Comparison of ENCODE assay signal across 20 cellular contexts in genomic region chr4:148874331-148874730, GRCh38.
A peak's percentile ranks its signal among the peaks of the same experiment; 100 is the strongest.
DNase-seq lines count a peak whose midpoint lies in the region; ATAC-seq, FAIRE-seq and TF ChIP-seq lines count a peak whose summit lies in the region.
"Had no signal": no experiment of that assay in that cellular context is flagged by ENCODE, and none has a peak within 500 bp of the region (broad histone marks: within the 10 kb centered on the region; RNA-seq: fewer than 3 reads in every experiment).

No MANE protein-coding gene starts in this region.

- in situ Hi-C loops in GM12878 (cut with MboI): no loop called here
- in situ Hi-C loops in mammary epithelial cell (cut with MboI; ENCODE audit: low sequenced_read_pairs in 2 of 2): no loop called here

- H4K20me1 ChIP-seq in GM12878 (ENCODE audit: control insufficient read depth, insufficient read depth) (no peaks in the 10 kb centered on the region), mammary epithelial cell (ENCODE audit: insufficient read depth, low read length) (no peaks in the 10 kb centered on the region)

- POLR2A ChIA-PET in GM12878 (lab: Charles Lee): no interaction called here

- intact Hi-C loops in GM12878 (cut with micrococcal nuclease; ENCODE audit: unreplicated experiment) (no loop called here), right lobe of liver (cut with DNase I) (no loop called here), mammary epithelial cell (cut with micrococcal nuclease) (loop anchor here (5.0 kb wide), 1 partner anchor 432 kb away; the partner anchor contains the start of gene NR3C2)

- 0 out of 2 replicates have a peak, but pooled peaks have one; percentile 5 for TF ChIP-seq RAD21 in GM12878 (IDR thresholded peaks at IDR 0.05; ENCODE audit: insufficient read depth, low read depth, low read length)

- TF ChIP-seq EP300 in GM12878 (IDR thresholded peaks at IDR 0.05; ENCODE audit: borderline replicate concordance in 1 of 2, control insufficient read depth in 1 of 2, low read depth in 2 of 2, low read length in 2 of 2): no peak

- RAD21 ChIA-PET in GM12878 (lab: Charles Lee; ENCODE audit: unreplicated experiment): no interaction called here

- H3K4me1 ChIP-seq in GM12878 (ENCODE audit: control insufficient read depth, insufficient read depth, low read length) (no peaks in the 10 kb centered on the region), right lobe of liver (no peaks in the 10 kb centered on the region), mammary epithelial cell (ENCODE audit: insufficient read depth, low read length) (no peaks in the 10 kb centered on the region)
- H3K4me1 ChIP-seq: gastrocnemius medialis, SJCRH30 had no signal

- TF ChIP-seq POLR2A in GM12878 (IDR thresholded peaks at IDR 0.05; ENCODE audit: low read depth, low read length) (no peak), right lobe of liver (IDR thresholded peaks at IDR 0.05) (no peak)

- BruUV-seq in GM12878 (replicated peaks; lab: Mats Ljungman, UMichigan) (no TSS peak), mammary epithelial cell (replicated peaks; lab: Mats Ljungman, UMichigan) (no TSS peak)

- H3K9ac ChIP-seq in GM12878 (ENCODE audit: control insufficient read depth, insufficient read depth, low read length) (no peak overlapping the region), mammary epithelial cell (ENCODE audit: insufficient read depth, low read length) (no peak overlapping the region)

- H3K4me2 ChIP-seq in GM12878 (ENCODE audit: control insufficient read depth, insufficient read depth): no peak overlapping the region
- H3K4me2 ChIP-seq in mammary epithelial cell (ENCODE audit: insufficient read depth, low read depth, low read length): no peak overlapping the region

- CTCF ChIA-PET in GM12878 (lab: Yijun Ruan, JAX): no interaction called here
- CTCF ChIA-PET in mammary epithelial cell (lab: Charles Lee; ENCODE audit: low non-redundant PET): no interaction called here

- WGBS in GM12878 (ENCODE audit: insufficient coverage, insufficient replicate concordance, low lambda C conversion rate, missing lambda C conversion rate): 6% methylated on average over 2 of the region's 2 CpGs
- 9% methylated on average over 2 of the region's 2 CpGs for WGBS in right lobe of liver (ENCODE audit: insufficient coverage, low coverage, low lambda C conversion rate, missing lambda C conversion rate)
- WGBS in mammary epithelial cell (ENCODE audit: low coverage, missing lambda C conversion rate): 67% methylated on average over 2 of the region's 2 CpGs

- no peaks in the 10 kb centered on the region for H3K9me3 ChIP-seq in GM12878 (replicated peaks; ENCODE audit: control insufficient read depth, insufficient read depth, low read length)
- no peaks in the 10 kb centered on the region for H3K9me3 ChIP-seq in right lobe of liver
- H3K9me3 ChIP-seq in mammary epithelial cell (replicated peaks; ENCODE audit: insufficient read depth, low read length): no peaks in the 10 kb centered on the region
- H3K9me3 ChIP-seq: gastrocnemius medialis, neutrophil, SJCRH30, thyroid gland had no signal

- SMC1A ChIA-PET in GM12878 (lab: Charles Lee; ENCODE audit: uncharacterized antibody, unreplicated experiment): no interaction called here

- no peak overlapping the region for H2AFZ ChIP-seq in GM12878 (ENCODE audit: control insufficient read depth, low read depth, low read length)
- H2AFZ ChIP-seq in mammary epithelial cell (ENCODE audit: low read depth, low read length): no peak overlapping the region

- H3K36me3 ChIP-seq in GM12878 (ENCODE audit: control insufficient read depth in 2 of 2, insufficient read depth in 2 of 2, low read length in 1 of 2) (no peaks in the 10 kb centered on the region), right lobe of liver (no peaks in the 10 kb centered on the region), mammary epithelial cell (ENCODE audit: insufficient read depth, low read length) (no peaks in the 10 kb centered on the region)
- H3K36me3 ChIP-seq: gastrocnemius medialis, neutrophil, SJCRH30, thyroid gland had no signal

- TF ChIP-seq CTCF in GM12878 (IDR thresholded peaks at IDR 0.05 in 2 of 3, conservative IDR thresholded peaks at IDR 0.05 in 1 of 3; ENCODE audit: control insufficient read depth in 2 of 3, extremely low read depth in 1 of 3, insufficient read depth in 1 of 3, low read depth in 3 of 3, low read length in 3 of 3) (no peak), right lobe of liver (IDR thresholded peaks at IDR 0.05) (peak in 3 of 4 donors; percentile 9 to 32 (median 16)), mammary epithelial cell (conservative IDR thresholded peaks at IDR 0.05 in 1 of 2, IDR thresholded peaks at IDR 0.05 in 1 of 2; ENCODE audit: extremely low read depth in 1 of 2, insufficient read depth in 1 of 2, low read depth in 1 of 2, low read length in 2 of 2) (peak in 1 of 2 donors; percentile 41)

- FAIRE-seq in GM12878 (lab: Jason Lieb, UNC): no peak

- DNase-seq in D341Med (ENCODE audit: low spot score) (peak; percentile 38), LoVo (ENCODE audit: low spot score) (peak; percentile 20), GM12878 (ENCODE audit: low read depth, low spot score) (no peak), right lobe of liver (no peak), hippocampal formation (lab: John Stamatoyannopoulos, UW) (no peak), NOMO-1 treated with dmso at 0.1 percent for 144 hours (lab: John Stamatoyannopoulos, UW; ENCODE audit: unreplicated experiment) (no peak), mammary epithelial cell (no peak), COLO829 (ENCODE audit: low spot score) (no peak)
- DNase-seq: activated gamma-delta T cell treated with Interleukin-2 at 50 U/mL for 16 hours; amygdala; CD4-positive, alpha-beta memory T cell; erythroblast; gastrocnemius medialis; NCI-H1417; NCI-H524 treated with DMSO at 0.1 percent for 48 hours; SJCRH30; stimulated activated CD4-positive, alpha-beta T cell treated with anti-CD3 and anti-CD28 coated beads, Interleukin-4, amount 100 ng/mL, for 1 hour; stimulated activated naive CD8-positive, alpha-beta T cell treated with anti-CD3 and anti-CD28 coated beads, Interleukin-15, Interleukin-2, amounts not matched to agents 100 U/mL and 50 U/mL, for 24 hours; thyroid gland had no signal

- ATAC-seq in GM12878 (no peak), right lobe of liver (peak; percentile 67 to 77 (median 74))
- ATAC-seq: gastrocnemius medialis; stimulated activated naive CD8-positive, alpha-beta T cell treated with anti-CD3 and anti-CD28 coated beads, Interleukin-15, Interleukin-2, amounts not matched to agents 100 U/mL and 50 U/mL, for 24 hours had no signal

- H3K4me3 ChIP-seq in GM12878: no peak overlapping the region
- H3K4me3 ChIP-seq in right lobe of liver: no peak overlapping the region
- no peak overlapping the region for H3K4me3 ChIP-seq in mammary epithelial cell (replicated peaks in 1 of 3; ENCODE audit: insufficient read depth in 1 of 3, low read depth in 2 of 3, low read length in 3 of 3)
- H3K4me3 ChIP-seq: gastrocnemius medialis, SJCRH30, thyroid gland had no signal

- H3K27me3 ChIP-seq in GM12878 (replicated peaks in 1 of 2; ENCODE audit: control insufficient read depth in 2 of 2, insufficient read depth in 2 of 2, low read length in 1 of 2) (no peaks in the 10 kb centered on the region), right lobe of liver (no peaks in the 10 kb centered on the region), mammary epithelial cell (ENCODE audit: insufficient read depth, low read length) (no peaks in the 10 kb centered on the region)
- H3K27me3 ChIP-seq: gastrocnemius medialis, neutrophil, SJCRH30, thyroid gland had no signal

- H3K79me2 ChIP-seq in GM12878 (ENCODE audit: control insufficient read depth, insufficient read depth, low read length): no peaks in the 10 kb centered on the region
- no peaks in the 10 kb centered on the region for H3K79me2 ChIP-seq in mammary epithelial cell (ENCODE audit: insufficient read depth, low read length)

- H3K27ac ChIP-seq in GM12878 (ENCODE audit: control insufficient read depth, insufficient read depth) (no peak overlapping the region), right lobe of liver (no peak overlapping the region), mammary epithelial cell (ENCODE audit: insufficient read depth, low read depth, low read length) (no peak overlapping the region)
- H3K27ac ChIP-seq: gastrocnemius medialis, neutrophil, SJCRH30, thyroid gland had no signal

- dilution Hi-C loops in mammary epithelial cell (cut with HindIII; ENCODE audit: low sequenced_read_pairs): no loop called here

TF ChIP-seq in GM12878, 131 proteins besides CTCF, POLR2A, EP300 and RAD21:
- TF ChIP-seq BRCA1 (IDR thresholded peaks at IDR 0.05; ENCODE audit: low read depth, low read length) (no peak), SP1 (IDR thresholded peaks at IDR 0.05; ENCODE audit: low read depth, low read length) (no peak), NR2F1 (conservative IDR thresholded peaks at IDR 0.05) (no peak), GATAD2B (conservative IDR thresholded peaks at IDR 0.05; ENCODE audit: low read depth) (no peak), ZZZ3 (IDR thresholded peaks at IDR 0.05; ENCODE audit: control insufficient read depth, insufficient read length, low read depth) (no peak), RUNX3 (IDR thresholded peaks at IDR 0.05; ENCODE audit: low read length) (no peak)
TF ChIP-seq in GM12878: peak in this region for 0.

Comparison
In these comparisons a context has a peak if more than half of its experiments do, and no peak if none do; other contexts are left out.
1. DNase-seq: peak in D341Med (single experiment) and LoVo (single experiment); none in GM12878 (single experiment), right lobe of liver (0 of 3), hippocampal formation (0 of 2), NOMO-1 treated with dmso at 0.1 percent for 144 hours (single experiment), mammary epithelial cell (single experiment) and COLO829 (single experiment).
2. CTCF ChIP-seq: peak in right lobe of liver (3 of 4); none in GM12878 (0 of 3).